In the genomic region with DNA sequence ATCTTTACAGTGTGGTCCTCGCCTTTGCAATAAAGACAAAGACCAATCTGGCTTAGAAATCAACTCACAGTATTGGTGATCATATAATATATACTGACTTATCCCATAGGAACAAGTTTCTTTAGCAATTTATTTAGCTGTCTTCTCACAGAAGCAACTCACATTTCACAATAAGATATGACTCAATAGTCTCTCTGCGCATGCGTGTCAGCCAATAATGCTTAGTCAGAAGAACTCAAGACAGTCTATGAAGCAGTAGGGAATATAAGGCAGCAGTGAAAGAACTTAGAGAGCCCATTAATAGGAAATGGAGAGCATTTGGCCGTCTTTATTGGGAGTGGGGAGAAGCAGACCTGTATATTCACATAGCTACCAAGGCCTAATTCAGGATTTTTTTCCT, we compare ENCODE assay signal across 12 cellular contexts.
DNase-seq lines count a peak whose midpoint lies in the region; ATAC-seq, FAIRE-seq and TF ChIP-seq lines count a peak whose summit lies in the region.
"Had no signal": no experiment of that assay in that cellular context is flagged by ENCODE, and none has a peak within 500 bp of the region (broad histone marks: within the 10 kb centered on the region; RNA-seq: fewer than 3 reads in every experiment).

No MANE protein-coding gene starts in this region.

- H3K9me3 ChIP-seq in HepG2 (ENCODE audit: low read length) (no peaks in the 10 kb centered on the region), right lobe of liver (no peaks in the 10 kb centered on the region)

- H3K27ac ChIP-seq in HepG2 (ENCODE audit: extremely low read length, insufficient read depth, low read length) (no peak overlapping the region), right lobe of liver (no peak overlapping the region)
- H3K27ac ChIP-seq: heart right ventricle had no signal

- intact Hi-C loops in HepG2 (cut with micrococcal nuclease; ENCODE audit: unreplicated experiment) (no loop called here), right lobe of liver (cut with DNase I) (no loop called here)

- no peak for FAIRE-seq in HepG2 (lab: Jason Lieb, UNC)

- TF ChIP-seq POLR2A in HepG2 (IDR thresholded peaks at IDR 0.05; ENCODE audit: insufficient read depth in 1 of 2, low read depth in 2 of 2, low read length in 2 of 2) (no peak), right lobe of liver (IDR thresholded peaks at IDR 0.05) (no peak)

- TF ChIP-seq EP300 in HepG2 (IDR thresholded peaks at IDR 0.05; ENCODE audit: low read depth in 2 of 2, low read length in 2 of 2) (no peak), HepG2 (CRISPR knock-in tag; IDR thresholded peaks at IDR 0.05; ENCODE audit: borderline replicate concordance) (no peak)

- POLR2A ChIA-PET in HepG2 (lab: Yijun Ruan, JAX) = no interaction called here

- TF ChIP-seq CTCF in HepG2 (CRISPR knock-in tag; IDR thresholded peaks at IDR 0.05) (no peak), right lobe of liver (IDR thresholded peaks at IDR 0.05) (no peak), cardiac fibroblast (IDR thresholded peaks at IDR 0.05; ENCODE audit: low read depth, low read length) (no peak)

- peak; percentile 15 for DNase-seq in HepG2 (ENCODE audit: low spot score)
- DNase-seq in right lobe of liver = no peak
- DNase-seq in NOMO-1 treated with DMSO at 0.1 percent for 48 hours (lab: John Stamatoyannopoulos, UW; ENCODE audit: unreplicated experiment) = peak; percentile 42
- DNase-seq in cardiac fibroblast (ENCODE audit: low read depth in 2 of 2) = peak; percentile 73 to 83
- no peak for DNase-seq in glomerular visceral epithelial cell (ENCODE audit: extremely low spot score)
- no peak for DNase-seq in NCI-H2171 treated with DMSO at 0.1 percent for 48 hours (lab: John Stamatoyannopoulos, UW)
- DNase-seq: effector memory CD8-positive, alpha-beta T cell; heart right ventricle; left cardiac atrium; NCI-H1694 treated with DMSO at 0.1 percent for 48 hours had no signal

- H3K4me1 ChIP-seq in HepG2 (ENCODE audit: insufficient read depth, low read length) = no peaks in the 10 kb centered on the region
- no peaks in the 10 kb centered on the region for H3K4me1 ChIP-seq in right lobe of liver
- H3K4me1 ChIP-seq: heart right ventricle had no signal

- H3K4me2 ChIP-seq in HepG2 (ENCODE audit: low read depth, low read length) = no peak overlapping the region

- no peaks in the 10 kb centered on the region for H4K20me1 ChIP-seq in HepG2 (ENCODE audit: insufficient read depth, low read length)

- CTCF ChIA-PET in HepG2 (lab: Yijun Ruan, JAX; ENCODE audit: low intra/inter-chr PET ratio, low total read pairs) = no interaction called here

- H3K36me3 ChIP-seq in HepG2 (replicated peaks in 1 of 2; ENCODE audit: control insufficient read depth in 1 of 2, insufficient read depth in 2 of 2, low read length in 2 of 2) = no peaks in the 10 kb centered on the region
- H3K36me3 ChIP-seq in right lobe of liver = no peaks in the 10 kb centered on the region
- H3K36me3 ChIP-seq: heart right ventricle had no signal

- H3K79me2 ChIP-seq in HepG2 (ENCODE audit: insufficient read depth, low read length) = no peaks in the 10 kb centered on the region

- no peak overlapping the region for H3K4me3 ChIP-seq in HepG2 (replicated peaks in 1 of 3; ENCODE audit: insufficient read depth in 1 of 3, low read depth in 2 of 3, low read length in 3 of 3)
- H3K4me3 ChIP-seq in right lobe of liver = no peak overlapping the region
- no peak overlapping the region for H3K4me3 ChIP-seq in cardiac fibroblast (replicated peaks in 1 of 2; ENCODE audit: low read depth in 2 of 2, low read length in 2 of 2)
- H3K4me3 ChIP-seq: heart right ventricle had no signal

- H3K9ac ChIP-seq in HepG2 (ENCODE audit: insufficient read depth, low read depth, low read length) = no peak overlapping the region

- H3K27me3 ChIP-seq in HepG2 (ENCODE audit: control insufficient read depth in 1 of 2, insufficient read depth in 2 of 2, low read length in 2 of 2) = no peaks in the 10 kb centered on the region
- H3K27me3 ChIP-seq in right lobe of liver = no peaks in the 10 kb centered on the region

- WGBS in HepG2 (ENCODE audit: low lambda C conversion rate) = 21% methylated on average over 4 of the region's 4 CpGs
- WGBS in right lobe of liver (ENCODE audit: insufficient coverage, low coverage, low lambda C conversion rate, missing lambda C conversion rate) = 66% methylated on average over 4 of the region's 4 CpGs

- ATAC-seq in HepG2 (no peak), right lobe of liver (no peak), HG02642 (IDR thresholded peaks at IDR 0.05; ENCODE audit: poor library complexity, unreplicated experiment) (no peak), GM18511 (IDR thresholded peaks at IDR 0.05; ENCODE audit: unreplicated experiment) (no peak)
- ATAC-seq: effector memory CD8-positive, alpha-beta T cell; heart right ventricle; left cardiac atrium had no signal

- in situ Hi-C loops in HepG2 (cut with HindIII; ENCODE audit: extremely low pct_ligation_motif_present, low pct_unique_long_range_greater_than_20kb) = no loop called here

- BruUV-seq in HepG2 (replicated peaks; lab: Mats Ljungman, UMichigan) = no TSS peak

- no peak overlapping the region for H2AFZ ChIP-seq in HepG2 (ENCODE audit: low read length)

- no peak for TF ChIP-seq RAD21 in HepG2 (CRISPR knock-in tag; IDR thresholded peaks at IDR 0.05)

TF ChIP-seq in HepG2, 621 proteins besides CTCF, POLR2A, EP300 and RAD21:
- peak; percentile 42; the same call in 1 of the 2 replicates for TF ChIP-seq CEBPB (IDR thresholded peaks at IDR 0.05; ENCODE audit: borderline replicate concordance, low read depth, low read length)
- TF ChIP-seq, protein P1, sequence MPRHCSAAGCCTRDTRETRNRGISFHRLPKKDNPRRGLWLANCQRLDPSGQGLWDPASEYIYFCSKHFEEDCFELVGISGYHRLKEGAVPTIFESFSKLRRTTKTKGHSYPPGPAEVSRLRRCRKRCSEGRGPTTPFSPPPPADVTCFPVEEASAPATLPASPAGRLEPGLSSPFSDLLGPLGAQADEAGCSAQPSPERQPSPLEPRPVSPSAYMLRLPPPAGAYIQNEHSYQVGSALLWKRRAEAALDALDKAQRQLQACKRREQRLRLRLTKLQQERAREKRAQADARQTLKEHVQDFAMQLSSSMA (CRISPR knock-in tag; IDR thresholded peaks at IDR 0.05) = no peak
- TF ChIP-seq MAFK (conservative IDR thresholded peaks at IDR 0.05 in 1 of 2, IDR thresholded peaks at IDR 0.05 in 1 of 2; ENCODE audit: low read length in 2 of 2) = peak in 1 of 2 experiments; percentile 43; a peak in 1 of 4 replicates
- peak; percentile 43; the same call in 1 of the 2 replicates for TF ChIP-seq MAFF (IDR thresholded peaks at IDR 0.05; ENCODE audit: low read depth, low read length)

Comparison
In these comparisons a context has a peak if more than half of its experiments do, and no peak if none do; other contexts are left out.
1. DNase-seq: peak in HepG2 (single experiment), NOMO-1 treated with DMSO at 0.1 percent for 48 hours (single experiment) and cardiac fibroblast (2 of 2); none in right lobe of liver (0 of 3), glomerular visceral epithelial cell (single experiment) and NCI-H2171 treated with DMSO at 0.1 percent for 48 hours (single experiment).